ENCODE assay signal across 8 cellular contexts in the genomic region with DNA sequence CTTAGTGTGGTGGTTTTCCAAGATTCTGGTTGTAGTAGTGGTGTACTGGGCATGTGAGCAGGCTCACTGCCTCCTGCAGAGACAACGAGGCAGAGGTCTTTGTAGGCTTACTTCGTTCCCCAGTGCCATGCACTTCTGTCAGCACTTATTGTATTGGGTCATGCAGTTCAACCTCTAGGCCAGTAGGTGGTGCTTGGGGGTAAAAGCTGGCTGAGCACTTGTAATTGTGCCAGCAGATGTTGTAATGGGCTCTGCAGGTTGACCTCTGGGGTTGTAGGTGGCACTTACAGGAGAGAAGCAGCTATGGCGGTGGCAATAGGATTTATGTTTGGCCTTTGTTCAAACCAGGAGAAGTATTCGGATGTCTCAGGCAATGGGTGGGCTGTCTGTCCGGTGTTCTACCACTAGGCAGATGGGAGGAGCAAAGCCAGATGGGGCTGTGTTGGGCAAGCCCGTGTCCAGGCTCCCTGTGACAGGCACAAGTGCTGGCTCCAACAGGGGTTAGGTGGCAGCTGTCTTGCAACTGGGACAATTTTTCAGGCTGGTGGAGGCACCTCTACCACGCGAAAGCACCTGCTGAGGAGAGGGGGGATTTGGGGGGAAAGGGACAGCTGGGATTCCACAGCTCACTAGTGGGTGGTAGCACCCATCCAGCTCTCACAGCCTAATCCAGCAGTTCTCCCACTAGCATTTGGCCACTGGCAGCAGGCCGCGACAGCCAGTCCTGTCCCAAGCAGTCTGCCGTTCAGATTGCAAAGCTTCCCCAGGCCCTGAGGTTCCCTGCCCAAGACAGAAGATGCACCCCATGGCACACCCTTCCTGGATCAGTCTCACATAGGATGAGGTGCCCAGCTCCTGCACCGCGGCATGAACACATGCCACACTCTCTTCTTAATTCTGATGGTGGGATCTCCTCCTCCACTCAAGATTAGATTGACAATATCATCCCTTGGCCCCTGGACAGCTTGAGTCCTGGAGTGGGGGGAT.
DNase-seq lines count a peak whose midpoint lies in the region; ATAC-seq, FAIRE-seq and TF ChIP-seq lines count a peak whose summit lies in the region.

No MANE protein-coding gene starts in this region.

- ATAC-seq in HG02571 (IDR thresholded peaks at IDR 0.05; ENCODE audit: unreplicated experiment) = peak; percentile 100

- no peaks in the 10 kb centered on the region for H3K79me2 ChIP-seq in astrocyte (ENCODE audit: insufficient read depth, low read length)

- H3K9ac ChIP-seq in astrocyte (ENCODE audit: low read length) = no peak overlapping the region

- peak; percentile 68 for DNase-seq in activated effector memory CD4-positive, alpha-beta T cell treated with anti-CD3 and anti-CD28 coated beads, Interleukin-2, amount 50 U/mL, for 16 hours
- DNase-seq in activated effector memory CD4-positive, alpha-beta T cell treated with Interleukin-2 at 50 U/mL for 16 hours = no peak
- peak; percentile 57 for DNase-seq in M059J (ENCODE audit: low read depth)
- DNase-seq in SHP77 (lab: John Stamatoyannopoulos, UW) = peak; percentile 16 to 37
- peak; percentile 1 for DNase-seq in astrocyte (ENCODE audit: low read depth)
- peak; percentile 47 for DNase-seq in iPS DF 6.9 (ENCODE audit: low read depth, low spot score)
- DNase-seq in stimulated activated CD4-positive, alpha-beta T cell treated with anti-CD3 and anti-CD28 coated beads, Interleukin-12 subunit alpha, Interleukin-12 subunit beta, amount 100 ng/mL, for 48 hours (ENCODE audit: low read depth in 2 of 3, low spot score in 1 of 3) = peak; percentile 21 to 25 (median 22)

- H3K4me3 Mint-ChIP-seq in astrocyte (ENCODE audit: unreplicated experiment) = no peak overlapping the region

- no peak overlapping the region for H2AFZ ChIP-seq in astrocyte (ENCODE audit: low read depth, low read length)

- FAIRE-seq in astrocyte (lab: Jason Lieb, UNC) = peak; percentile 26

- TF ChIP-seq CTCF in astrocyte (IDR thresholded peaks at IDR 0.05; ENCODE audit: insufficient read depth, low read depth, low read length) = peak; percentile 59

- H3K27me3 ChIP-seq in astrocyte (ENCODE audit: insufficient read depth, low read length) = no peaks in the 10 kb centered on the region
- no peaks in the 10 kb centered on the region for H3K27me3 ChIP-seq in iPS DF 6.9 (ENCODE audit: control insufficient read depth, insufficient read depth, low read length)

- H3K9me3 ChIP-seq in astrocyte (ENCODE audit: insufficient read depth, low read depth, low read length) (no peaks in the 10 kb centered on the region), iPS DF 6.9 (ENCODE audit: control insufficient read depth, insufficient read depth, low read length) (no peaks in the 10 kb centered on the region)

- H3K4me2 ChIP-seq in astrocyte (ENCODE audit: low read length) = no peak overlapping the region

- no peaks in the 10 kb centered on the region for H3K36me3 ChIP-seq in astrocyte (ENCODE audit: insufficient read depth, low read length)
- no peaks in the 10 kb centered on the region for H3K36me3 ChIP-seq in iPS DF 6.9 (ENCODE audit: control insufficient read depth, insufficient read depth, low read length)

- H3K9me3 Mint-ChIP-seq in astrocyte (ENCODE audit: unreplicated experiment) = no peaks in the 10 kb centered on the region

- no peaks in the 10 kb centered on the region for H3K27me3 Mint-ChIP-seq in astrocyte (ENCODE audit: low read depth, unreplicated experiment)

- H3K27ac ChIP-seq in astrocyte (ENCODE audit: low read depth, low read length) = no peak overlapping the region
- no peak overlapping the region for H3K27ac ChIP-seq in iPS DF 6.9 (ENCODE audit: low read length)

- no peaks in the 10 kb centered on the region for H3K36me3 Mint-ChIP-seq in astrocyte (ENCODE audit: low read depth, unreplicated experiment)

- no peak overlapping the region for H3K4me3 ChIP-seq in astrocyte (ENCODE audit: insufficient read depth, low read depth, low read length)
- H3K4me3 ChIP-seq in iPS DF 6.9 (ENCODE audit: low read length) = no peak overlapping the region

- H3K4me1 ChIP-seq in astrocyte (ENCODE audit: insufficient read depth, low read length) (no peaks in the 10 kb centered on the region), iPS DF 6.9 (ENCODE audit: control insufficient read depth, insufficient read depth, low read length) (no peaks in the 10 kb centered on the region)

- no peaks in the 10 kb centered on the region for H3K4me1 Mint-ChIP-seq in astrocyte (ENCODE audit: low read depth, unreplicated experiment)

- no peak overlapping the region for H3K27ac Mint-ChIP-seq in astrocyte (ENCODE audit: unreplicated experiment)

- H4K20me1 ChIP-seq in astrocyte (ENCODE audit: insufficient read depth, low read length) = no peaks in the 10 kb centered on the region

- no CpG with 5 or more reads among the region's 13 CpGs for WGBS in iPS DF 6.9 (ENCODE audit: insufficient coverage, insufficient read length)
